In genomic region chr19:17841371-17841809, GRCh38 we compare ENCODE assay signal across 8 cellular contexts. TPM values are rescaled to one million over a fixed set of nuclear protein-coding genes. Genes with fewer than 3 reads are reported as not detected.
DNase-seq lines count a peak whose midpoint lies in the region; ATAC-seq and TF ChIP-seq lines count a peak whose summit lies in the region.
"Had no signal": no experiment of that assay in that cellular context is flagged by ENCODE, and none has a peak within 500 bp of the region (broad histone marks: within the 10 kb centered on the region; RNA-seq: fewer than 3 reads in every experiment).

No MANE protein-coding gene starts in this region.

- H3K9me3 Mint-ChIP-seq in HFFc6 (no peaks in the 10 kb centered on the region), nephron (no peaks in the 10 kb centered on the region)
- H3K9me3 Mint-ChIP-seq: activated naive CD4-positive, alpha-beta T cell treated with anti-CD3 and anti-CD28 coated beads, Interleukin-2, amount 50 U/mL, for 24 hours had no signal

- H3K27ac Mint-ChIP-seq in HFFc6 (no peak overlapping the region), nephron (peak overlapping the region in 2 of 3 experiments; percentile 56 to 87)

- TF ChIP-seq CTCF in HFFc6 (IDR thresholded peaks at IDR 0.05): no peak
- no peak for TF ChIP-seq CTCF in nephron (IDR thresholded peaks at IDR 0.05; ENCODE audit: unreplicated experiment in 3 of 3)

- peaks cover 4% of the 10 kb centered on the region for H3K27me3 Mint-ChIP-seq in HFFc6 (ENCODE audit: insufficient read depth)
- H3K27me3 Mint-ChIP-seq in nephron (ENCODE audit: low read depth): peaks cover 54% of the 10 kb centered on the region
- H3K27me3 Mint-ChIP-seq: activated naive CD4-positive, alpha-beta T cell treated with anti-CD3 and anti-CD28 coated beads, Interleukin-2, amount 50 U/mL, for 24 hours had no signal

- peaks cover 7% of the 10 kb centered on the region for H3K4me1 ChIP-seq in ectodermal cell (ENCODE audit: control insufficient read depth, insufficient read depth, low read length)

- no peaks in the 10 kb centered on the region for H3K36me3 ChIP-seq in ectodermal cell (ENCODE audit: control insufficient read depth, insufficient read depth, low read length)

- WGBS in ectodermal cell, 2 experiments: 7 to 8% methylated on average over 30 of the region's 30 CpGs

- H3K27me3 ChIP-seq in ectodermal cell (ENCODE audit: control insufficient read depth, insufficient read depth, low read length, poor library complexity, severe bottlenecking): peaks cover 42% of the 10 kb centered on the region

- H3K9me3 ChIP-seq in ectodermal cell (ENCODE audit: control insufficient read depth, low read length): no peaks in the 10 kb centered on the region

- H3K4me1 Mint-ChIP-seq in HFFc6 (ENCODE audit: low read depth): no peaks in the 10 kb centered on the region; the same call in 1 of the 2 replicates
- peaks cover 4% of the 10 kb centered on the region for H3K4me1 Mint-ChIP-seq in nephron

- H3K36me3 Mint-ChIP-seq in HFFc6 (ENCODE audit: low read depth): no peaks in the 10 kb centered on the region
- no peaks in the 10 kb centered on the region for H3K36me3 Mint-ChIP-seq in nephron (ENCODE audit: low read depth)

- no peak for ATAC-seq in GM21529 (IDR thresholded peaks at IDR 0.05; ENCODE audit: unreplicated experiment)

- peak overlapping the region; percentile 38 for H3K4me3 ChIP-seq in ectodermal cell (ENCODE audit: insufficient read depth, low read depth, low read length)

- no peak overlapping the region for H3K27ac ChIP-seq in ectodermal cell (ENCODE audit: insufficient read depth, low read depth, low read length, poor library complexity, severe bottlenecking)

- H3K4me3 Mint-ChIP-seq in HFFc6 (peak overlapping the region; percentile 17; the same call in 1 of the 2 replicates), nephron (peak overlapping the region; percentile 79 to 87 (median 84))
- H3K4me3 Mint-ChIP-seq: activated naive CD4-positive, alpha-beta T cell treated with anti-CD3 and anti-CD28 coated beads, Interleukin-2, amount 50 U/mL, for 24 hours had no signal

- DNase-seq in HFFc6 (no peak), NCI-H187 (lab: John Stamatoyannopoulos, UW) (no peak), KG1 (lab: John Stamatoyannopoulos, UW) (no peak)

RNA-seq across cellular contexts. Expression of gene JAK3, which starts 6.4 kb away (rescaled TPM):
- total RNA-seq in HFFc6 (2021; fragmentation: NEBNext Ultra II Directional; extraction: Animal tissue kit (Norgen Biotek cat#: 25700)): under 1 TPM; 0.30 to 1.00 (median 0.40) TPM
- polyA plus RNA-seq in ectodermal cell (2013, experiment 1 of 4): 1.8 TPM
- 1.6 TPM for polyA plus RNA-seq in ectodermal cell (2013, experiment 2 of 4)
- polyA plus RNA-seq in ectodermal cell (2013, experiment 3 of 4): 1.7 TPM
- 1.7 TPM for polyA plus RNA-seq in ectodermal cell (2013, experiment 4 of 4)

RNA-seq across cellular contexts. Expression of gene RPL18A, which starts 18.3 kb away (rescaled TPM):
- 1,000 to 10,000 TPM; 1,774 to 2,038 (median 1,892) TPM for total RNA-seq in HFFc6 (2021; fragmentation: NEBNext Ultra II Directional; extraction: Animal tissue kit (Norgen Biotek cat#: 25700))
- 3,317 TPM for polyA plus RNA-seq in ectodermal cell (2013, experiment 1 of 4)
- 3,326 TPM for polyA plus RNA-seq in ectodermal cell (2013, experiment 2 of 4)
- polyA plus RNA-seq in ectodermal cell (2013, experiment 3 of 4): 3,027 TPM
- 3,176 TPM for polyA plus RNA-seq in ectodermal cell (2013, experiment 4 of 4)

RNA-seq across cellular contexts. Expression of gene INSL3, which starts 20.1 kb away (rescaled TPM):
- total RNA-seq in HFFc6 (2021; fragmentation: NEBNext Ultra II Directional; extraction: Animal tissue kit (Norgen Biotek cat#: 25700)): not detected
- not detected for polyA plus RNA-seq in ectodermal cell (2013, experiment 1 of 4)
- polyA plus RNA-seq in ectodermal cell (2013, experiment 2 of 4): 0.37 TPM
- 0.69 TPM for polyA plus RNA-seq in ectodermal cell (2013, experiment 3 of 4)
- polyA plus RNA-seq in ectodermal cell (2013, experiment 4 of 4): not detected
- total RNA-seq: subcutaneous adipose tissue had no signal

RNA-seq across cellular contexts. Expression of gene SLC5A5, which starts 30.4 kb away (rescaled TPM):
- total RNA-seq in HFFc6 (2021; fragmentation: NEBNext Ultra II Directional; extraction: Animal tissue kit (Norgen Biotek cat#: 25700)): not detected
- polyA plus RNA-seq in ectodermal cell (2013, experiment 1 of 4): 0.63 TPM
- polyA plus RNA-seq in ectodermal cell (2013, experiment 2 of 4): 0.64 TPM
- polyA plus RNA-seq in ectodermal cell (2013, experiment 3 of 4): 0.48 TPM
- 0.89 TPM for polyA plus RNA-seq in ectodermal cell (2013, experiment 4 of 4)
- total RNA-seq: subcutaneous adipose tissue had no signal

RNA-seq across cellular contexts. Expression of gene B3GNT3, which starts 46.5 kb away (rescaled TPM):
- not detected for total RNA-seq in HFFc6 (2021; fragmentation: NEBNext Ultra II Directional; extraction: Animal tissue kit (Norgen Biotek cat#: 25700))
- not detected for polyA plus RNA-seq in ectodermal cell (2013, experiment 1 of 4)
- not detected for polyA plus RNA-seq in ectodermal cell (2013, experiment 2 of 4)
- polyA plus RNA-seq in ectodermal cell (2013, experiment 3 of 4): not detected
- not detected for polyA plus RNA-seq in ectodermal cell (2013, experiment 4 of 4)
